25 cellular contexts compared by ENCODE assay signal in the genomic region with DNA sequence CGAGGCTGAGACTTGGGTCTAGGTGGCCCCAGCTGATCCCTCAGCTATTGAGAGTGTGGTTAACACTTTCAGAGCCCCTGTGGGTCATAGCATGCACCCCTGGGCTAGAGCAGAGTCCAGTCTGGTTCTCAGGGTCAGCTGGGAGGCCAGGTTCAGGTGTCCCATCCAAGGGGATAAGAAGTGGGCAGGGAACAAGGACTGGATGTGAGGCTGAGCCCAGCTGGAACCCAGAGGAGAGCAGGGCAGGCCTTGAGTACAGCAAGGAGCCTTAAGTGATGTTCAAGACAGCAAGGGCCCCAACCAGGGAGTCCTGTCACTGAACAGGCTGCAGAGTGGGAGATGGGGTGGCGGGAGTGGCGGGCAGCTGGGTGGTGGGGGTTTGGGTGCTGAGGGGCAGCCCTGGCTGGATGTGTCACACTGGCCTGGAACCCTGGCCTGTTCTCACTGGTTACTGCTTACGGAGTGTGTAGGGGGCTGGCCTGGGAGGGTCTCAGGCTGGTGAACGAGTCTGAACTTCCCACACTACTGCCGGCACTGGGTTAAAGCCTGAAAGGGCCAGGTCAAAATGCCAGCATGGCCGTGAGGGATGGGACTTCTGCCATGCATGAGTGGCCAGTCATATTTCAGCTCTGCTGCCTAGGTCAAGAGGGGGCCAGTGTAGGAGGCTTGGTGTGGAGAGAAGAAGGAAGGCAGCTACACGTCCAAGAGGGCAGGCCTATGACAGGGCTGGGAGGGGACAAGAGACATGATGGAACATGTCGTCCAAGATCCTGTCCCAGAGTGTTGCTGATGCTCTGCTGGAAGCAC. TPM values are rescaled to one million over a fixed set of nuclear protein-coding genes. Genes with fewer than 3 reads are reported as not detected.
DNase-seq lines count a peak whose midpoint lies in the region; ATAC-seq and TF ChIP-seq lines count a peak whose summit lies in the region.
"Had no signal": no experiment of that assay in that cellular context is flagged by ENCODE, and none has a peak within 500 bp of the region (broad histone marks: within the 10 kb centered on the region; RNA-seq: fewer than 3 reads in every experiment).

No MANE protein-coding gene starts in this region.

- H3K27ac Mint-ChIP-seq in CD4-positive, alpha-beta T cell, result peak overlapping the region; percentile 4
- H3K27ac Mint-ChIP-seq in activated T-helper 2 cell treated with anti-CD3 and anti-CD28 coated beads, Interferon-gamma antibody, Interleukin-2, Interleukin-4, amounts not matched to agents 10 μg/mL and 5 μg/mL and 100 μg/mL, durations not matched to agents 14 hours and 24 hours and 36 hours, result peak overlapping the region; percentile 24
- H3K27ac Mint-ChIP-seq in memory B cell, result peak overlapping the region; percentile 24
- H3K27ac Mint-ChIP-seq: stimulated activated memory B cell treated with anti-CD40 and anti-IgM and Interleukin-4, amounts not matched to agents 10 μg/mL and 1 μg/mL and 100 μg/mL, for 72 hours had no signal

- no peak for TF ChIP-seq CTCF in CD4-positive, alpha-beta T cell (IDR thresholded peaks at IDR 0.05)

- H3K4me1 Mint-ChIP-seq in CD4-positive, alpha-beta T cell (ENCODE audit: low read depth), result no peaks in the 10 kb centered on the region
- peaks cover 13% of the 10 kb centered on the region for H3K4me1 Mint-ChIP-seq in activated T-helper 2 cell treated with anti-CD3 and anti-CD28 coated beads, Interferon-gamma antibody, Interleukin-2, Interleukin-4, amounts not matched to agents 10 μg/mL and 5 μg/mL and 100 μg/mL, durations not matched to agents 14 hours and 24 hours and 36 hours (ENCODE audit: low read depth)
- peaks cover 4% of the 10 kb centered on the region for H3K4me1 Mint-ChIP-seq in memory B cell
- H3K4me1 Mint-ChIP-seq: stimulated activated memory B cell treated with anti-CD40 and anti-IgM and Interleukin-4, amounts not matched to agents 10 μg/mL and 1 μg/mL and 100 μg/mL, for 72 hours had no signal

- H3K36me3 Mint-ChIP-seq in CD4-positive, alpha-beta T cell (ENCODE audit: low read depth), result no peaks in the 10 kb centered on the region
- no peaks in the 10 kb centered on the region for H3K36me3 Mint-ChIP-seq in activated T-helper 2 cell treated with anti-CD3 and anti-CD28 coated beads, Interferon-gamma antibody, Interleukin-2, Interleukin-4, amounts not matched to agents 10 μg/mL and 5 μg/mL and 100 μg/mL, durations not matched to agents 14 hours and 24 hours and 36 hours (ENCODE audit: low read depth)
- no peaks in the 10 kb centered on the region for H3K36me3 Mint-ChIP-seq in memory B cell
- H3K36me3 Mint-ChIP-seq: stimulated activated memory B cell treated with anti-CD40 and anti-IgM and Interleukin-4, amounts not matched to agents 10 μg/mL and 1 μg/mL and 100 μg/mL, for 72 hours had no signal

- no peaks in the 10 kb centered on the region for H3K9me3 Mint-ChIP-seq in CD4-positive, alpha-beta T cell
- H3K9me3 Mint-ChIP-seq in activated T-helper 2 cell treated with anti-CD3 and anti-CD28 coated beads, Interferon-gamma antibody, Interleukin-2, Interleukin-4, amounts not matched to agents 10 μg/mL and 5 μg/mL and 100 μg/mL, durations not matched to agents 14 hours and 24 hours and 36 hours, result no peaks in the 10 kb centered on the region
- no peaks in the 10 kb centered on the region for H3K9me3 Mint-ChIP-seq in memory B cell
- H3K9me3 Mint-ChIP-seq: stimulated activated memory B cell treated with anti-CD40 and anti-IgM and Interleukin-4, amounts not matched to agents 10 μg/mL and 1 μg/mL and 100 μg/mL, for 72 hours had no signal

- no peak for ATAC-seq in CD4-positive, alpha-beta T cell (ENCODE audit: poor library complexity)
- no peak for ATAC-seq in memory B cell (ENCODE audit: low read depth)
- ATAC-seq in HG03520 (IDR thresholded peaks at IDR 0.05; ENCODE audit: unreplicated experiment), result no peak
- ATAC-seq in GM21390 (IDR thresholded peaks at IDR 0.05; ENCODE audit: unreplicated experiment), result no peak
- ATAC-seq: pancreas; stimulated activated memory B cell treated with anti-CD40 and anti-IgM and Interleukin-4, amounts not matched to agents 10 μg/mL and 1 μg/mL and 100 μg/mL, for 72 hours had no signal

- H3K27ac ChIP-seq in BLaER1, result 0 out of 2 replicates have a peak overlapping the region, but pooled peaks have one; percentile 2
- H3K27ac ChIP-seq in CD4-positive, alpha-beta T cell (ENCODE audit: low read depth, low read length), result no peak overlapping the region
- H3K27ac ChIP-seq: hepatocyte, pancreas, PC-9, WERI-Rb-1 had no signal

- no peaks in the 10 kb centered on the region for H3K9me3 ChIP-seq in BLaER1
- H3K9me3 ChIP-seq in CD4-positive, alpha-beta T cell (ENCODE audit: control insufficient read depth, low read length), result no peaks in the 10 kb centered on the region
- H3K9me3 ChIP-seq: pancreas had no signal

- POLR2A ChIA-PET in CD4-positive, alpha-beta T cell (lab: Charles Lee), result interaction anchor here (0.6 to 1.9 kb wide), 3 partner anchors 23 to 268 kb away, joined by 3 to 7 read pairs (median 4); no protein-coding TSS in a partner anchor

- no peaks in the 10 kb centered on the region for H3K27me3 ChIP-seq in BLaER1
- H3K27me3 ChIP-seq in CD4-positive, alpha-beta T cell (ENCODE audit: control insufficient read depth, insufficient read depth, low read length), result no peaks in the 10 kb centered on the region
- H3K27me3 ChIP-seq: hepatocyte, pancreas had no signal

- peaks cover 39% of the 10 kb centered on the region for H3K4me1 ChIP-seq in BLaER1
- H3K4me1 ChIP-seq: pancreas had no signal

- no peak overlapping the region for H3K9ac ChIP-seq in BLaER1

- H3K4me3 Mint-ChIP-seq in CD4-positive, alpha-beta T cell, result no peak overlapping the region
- no peak overlapping the region for H3K4me3 Mint-ChIP-seq in activated T-helper 2 cell treated with anti-CD3 and anti-CD28 coated beads, Interferon-gamma antibody, Interleukin-2, Interleukin-4, amounts not matched to agents 10 μg/mL and 5 μg/mL and 100 μg/mL, durations not matched to agents 14 hours and 24 hours and 36 hours (ENCODE audit: low read depth)
- no peak overlapping the region for H3K4me3 Mint-ChIP-seq in memory B cell
- H3K4me3 Mint-ChIP-seq: stimulated activated memory B cell treated with anti-CD40 and anti-IgM and Interleukin-4, amounts not matched to agents 10 μg/mL and 1 μg/mL and 100 μg/mL, for 72 hours had no signal

- DNase-seq in CD4-positive, alpha-beta T cell, result no peak
- no peak for DNase-seq in activated T-helper 2 cell treated with anti-CD3 and anti-CD28 coated beads, Interferon-gamma antibody, Interleukin-2, Interleukin-4, amounts not matched to agents 10 μg/mL and 5 μg/mL and 100 μg/mL, durations not matched to agents 14 hours and 24 hours and 36 hours (ENCODE audit: low spot score)
- no peak for DNase-seq in memory B cell (ENCODE audit: low spot score in 2 of 2)
- DNase-seq in KG1 (lab: John Stamatoyannopoulos, UW), result no peak
- no peak for DNase-seq in stimulated activated CD4-positive, alpha-beta T cell treated with anti-CD3 and anti-CD28 coated beads, Interleukin-15, amount 100 ng/mL, for 24 hours
- DNase-seq: activated CD8-positive, alpha-beta memory T cell treated with anti-CD3 and anti-CD28 coated beads, Interleukin-2, amount 50 U/mL, for 4 hours; activated naive CD4-positive, alpha-beta T cell treated with Interleukin-2 at 50 U/mL for 16 hours; C1 segment of cervical spinal cord; effector CD4-positive, alpha-beta T cell; GOT3; Karpas-422; kidney glomerular epithelial cell; NCI-H1105; NCI-H2171; NCI-H748 treated with DMSO at 0.1 percent for 48 hours; PC-9; small intestine; trophoblast cell; WERI-Rb-1 had no signal

- H3K36me3 ChIP-seq in BLaER1, result no peaks in the 10 kb centered on the region
- H3K36me3 ChIP-seq: pancreas, WERI-Rb-1 had no signal

- CTCF ChIA-PET in CD4-positive, alpha-beta T cell (lab: Charles Lee), result no interaction called here

- no peak overlapping the region for H3K4me3 ChIP-seq in BLaER1
- H3K4me3 ChIP-seq: hepatocyte, pancreas, PC-9 had no signal

- peaks cover 5% of the 10 kb centered on the region; the same call in 1 of the 2 replicates for H4K20me1 ChIP-seq in BLaER1

- no peaks in the 10 kb centered on the region for H3K27me3 Mint-ChIP-seq in CD4-positive, alpha-beta T cell
- no peaks in the 10 kb centered on the region for H3K27me3 Mint-ChIP-seq in activated T-helper 2 cell treated with anti-CD3 and anti-CD28 coated beads, Interferon-gamma antibody, Interleukin-2, Interleukin-4, amounts not matched to agents 10 μg/mL and 5 μg/mL and 100 μg/mL, durations not matched to agents 14 hours and 24 hours and 36 hours (ENCODE audit: low read depth)
- H3K27me3 Mint-ChIP-seq in memory B cell, result no peaks in the 10 kb centered on the region
- H3K27me3 Mint-ChIP-seq: stimulated activated memory B cell treated with anti-CD40 and anti-IgM and Interleukin-4, amounts not matched to agents 10 μg/mL and 1 μg/mL and 100 μg/mL, for 72 hours had no signal

- intact Hi-C loops in CD4-positive, alpha-beta T cell (cut with DNase I, micrococcal nuclease), result loop anchor here in 1 of 2 experiments (5.0 kb wide), 1 partner anchor 103 kb away; no protein-coding TSS in a partner anchor
- intact Hi-C loops in activated T-helper 2 cell treated with anti-CD3 and anti-CD28 coated beads, Interferon-gamma antibody, Interleukin-2, Interleukin-4, amounts not matched to agents 10 μg/mL and 5 μg/mL and 100 μg/mL, durations not matched to agents 14 hours and 24 hours and 36 hours (cut with micrococcal nuclease), result no loop called here

- H3K4me2 ChIP-seq in BLaER1, result peak overlapping the region; percentile 46
- H3K4me2 ChIP-seq: hepatocyte, PC-9 had no signal

RNA-seq across cellular contexts. Expression of a gene that starts 13.6 kb away (rescaled TPM):
- total RNA-seq in CD4-positive, alpha-beta T cell, result 10 to 100 TPM; 17.7 to 19.0 TPM
- 38.7 and 39.3 TPM in 2 replicates for total RNA-seq in activated T-helper 2 cell treated with anti-CD3 and anti-CD28 coated beads, Interferon-gamma antibody, Interleukin-2, Interleukin-4, amounts not matched to agents 10 μg/mL and 5 μg/mL and 100 μg/mL, durations not matched to agents 14 hours and 24 hours and 36 hours

RNA-seq across cellular contexts. Expression of a gene that starts 43.0 kb away (rescaled TPM):
- 1 to 10 TPM; 3.1 to 3.6 TPM for total RNA-seq in CD4-positive, alpha-beta T cell
- total RNA-seq in activated T-helper 2 cell treated with anti-CD3 and anti-CD28 coated beads, Interferon-gamma antibody, Interleukin-2, Interleukin-4, amounts not matched to agents 10 μg/mL and 5 μg/mL and 100 μg/mL, durations not matched to agents 14 hours and 24 hours and 36 hours, result 58.4 and 65.0 TPM in 2 replicates

Comparison
In these comparisons a context has a peak if more than half of its experiments do, and no peak if none do; other contexts are left out.
1. RNA of a gene that starts 43.0 kb away (total RNA-seq): 58.4 to 65.0 TPM in activated T-helper 2 cell treated with anti-CD3 and anti-CD28 coated beads, Interferon-gamma antibody, Interleukin-2, Interleukin-4, amounts not matched to agents 10 μg/mL and 5 μg/mL and 100 μg/mL, durations not matched to agents 14 hours and 24 hours and 36 hours; 3.1 to 3.6 TPM in CD4-positive, alpha-beta T cell; every median in the first group is over 10 times any median in the second.
2. Peak in every context shown above with its lines, with median percentiles within 50 percentile points of each other: H3K27ac Mint-ChIP-seq.